8 cellular contexts compared by ENCODE assay signal in genomic region chr10:50431118-50431517, GRCh38.
DNase-seq lines count a peak whose midpoint lies in the region; ATAC-seq and TF ChIP-seq lines count a peak whose summit lies in the region.
"Had no signal": no experiment of that assay in that cellular context is flagged by ENCODE, and none has a peak within 500 bp of the region (broad histone marks: within the 10 kb centered on the region; RNA-seq: fewer than 3 reads in every experiment).

No MANE protein-coding gene starts in this region.

- TF ChIP-seq POLR2A in esophagus muscularis mucosa (IDR thresholded peaks at IDR 0.05; ENCODE audit: low read depth): no peak

- no peak overlapping the region for H3K9ac ChIP-seq in PC-3 (ENCODE audit: low read length)
- H3K9ac ChIP-seq in skeletal muscle satellite cell (ENCODE audit: low read depth, low read length): peak overlapping the region; percentile 52

- peaks cover 11% of the 10 kb centered on the region for H3K4me1 ChIP-seq in PC-3 (ENCODE audit: insufficient read depth, low read length)
- H3K4me1 ChIP-seq in esophagus muscularis mucosa: peaks cover 6 to 18% (median 10%) of the 10 kb centered on the region in 4 donors
- H3K4me1 ChIP-seq in skeletal muscle satellite cell (ENCODE audit: control insufficient read depth, insufficient read depth, low read length): peaks cover 14% of the 10 kb centered on the region

- H3K4me3 ChIP-seq in GM06990 (replicated peaks; ENCODE audit: low read depth, low read length) (peak overlapping the region; percentile 42), PC-3 (ENCODE audit: low read length) (no peak overlapping the region), esophagus muscularis mucosa (no peak overlapping the region), skeletal muscle satellite cell (ENCODE audit: low read length) (peak overlapping the region; percentile 9)

- no peak overlapping the region for H2AFZ ChIP-seq in PC-3 (ENCODE audit: low read length)

- no peaks in the 10 kb centered on the region for H3K9me3 ChIP-seq in PC-3 (ENCODE audit: low read length)
- no peaks in the 10 kb centered on the region for H3K9me3 ChIP-seq in esophagus muscularis mucosa
- H3K9me3 ChIP-seq in skeletal muscle satellite cell (replicated peaks; ENCODE audit: low read length): no peaks in the 10 kb centered on the region

- no peaks in the 10 kb centered on the region for H3K9me2 ChIP-seq in PC-3 (replicated peaks; ENCODE audit: low read length)

- POLR2A ChIA-PET in PC-3 (lab: Charles Lee; ENCODE audit: unreplicated experiment): no interaction called here

- H3K4me2 ChIP-seq in PC-3 (ENCODE audit: low read length): no peak overlapping the region
- peak overlapping the region; percentile 59 for H3K4me2 ChIP-seq in skeletal muscle satellite cell (ENCODE audit: low read length)

- H3K79me2 ChIP-seq in PC-3 (ENCODE audit: low read length): no peaks in the 10 kb centered on the region

- TF ChIP-seq EP300 in esophagus muscularis mucosa (IDR thresholded peaks at IDR 0.05): no peak

- BruUV-seq in PC-3 (replicated peaks; lab: Mats Ljungman, UMichigan): no TSS peak

- intact Hi-C loops in PC-3 (cut with micrococcal nuclease): no loop called here
- intact Hi-C loops in esophagus muscularis mucosa (cut with DNase I): no loop called here

- CTCF ChIA-PET in PC-3 (lab: Charles Lee): no interaction called here

- TF ChIP-seq CTCF in GM06990 (IDR thresholded peaks at IDR 0.05; ENCODE audit: insufficient read depth, low read length, poor library complexity, severe bottlenecking) (no peak), PC-3 (conservative IDR thresholded peaks at IDR 0.05; ENCODE audit: low read depth, low read length) (no peak), esophagus muscularis mucosa (IDR thresholded peaks at IDR 0.05) (no peak)

- no peaks in the 10 kb centered on the region for H3F3A ChIP-seq in PC-3 (ENCODE audit: low read length, unreplicated experiment)

- 0 out of 2 replicates have a peak overlapping the region, but pooled peaks have one; percentile 0 for H3K27ac ChIP-seq in PC-3 (ENCODE audit: low read length)
- peak overlapping the region; percentile 13 to 58 (median 44) for H3K27ac ChIP-seq in esophagus muscularis mucosa (replicated peaks in 1 of 4)

- H3K27me3 ChIP-seq in GM06990 (replicated peaks; ENCODE audit: control insufficient read depth, insufficient read depth, low read length) (no peaks in the 10 kb centered on the region), PC-3 (ENCODE audit: low read length) (no peaks in the 10 kb centered on the region), esophagus muscularis mucosa (no peaks in the 10 kb centered on the region), skeletal muscle satellite cell (ENCODE audit: control insufficient read depth, insufficient read depth, low read length) (no peaks in the 10 kb centered on the region)

- H4K20me1 ChIP-seq in PC-3 (ENCODE audit: low read length): no peaks in the 10 kb centered on the region

- DNase-seq in GM06990 (ENCODE audit: extremely low read depth, insufficient read length) (no peak), PC-3 (peak; percentile 59), esophagus muscularis mucosa (ENCODE audit: extremely low spot score) (no peak)
- no peak for DNase-seq in stimulated activated CD4-positive, alpha-beta T cell treated with anti-CD3 and anti-CD28 coated beads, Interleukin-4, amount 100 ng/mL, for 24 hours
- DNase-seq in stimulated activated CD4-positive, alpha-beta T cell treated with anti-CD3 and anti-CD28 coated beads, Interleukin-4, amount 100 ng/mL, for 4 hours: no peak
- DNase-seq: NCI-H2171 had no signal

- H3K36me3 ChIP-seq in GM06990 (ENCODE audit: control insufficient read depth, insufficient read depth, low read length) (no peaks in the 10 kb centered on the region), PC-3 (ENCODE audit: low read depth, low read length) (no peaks in the 10 kb centered on the region), esophagus muscularis mucosa (no peaks in the 10 kb centered on the region), skeletal muscle satellite cell (ENCODE audit: insufficient read depth, low read length) (no peaks in the 10 kb centered on the region)

- WGBS in esophagus muscularis mucosa: 56% methylated on average over 4 of the region's 4 CpGs

- ATAC-seq in PC-3: peak; percentile 51
- ATAC-seq in GM21526 (IDR thresholded peaks at IDR 0.05; ENCODE audit: low FRiP score, unreplicated experiment): no peak

Comparison
In these comparisons a context has a peak if more than half of its experiments do, and no peak if none do; other contexts are left out.
1. H3K4me3 ChIP-seq: peak in GM06990 (single experiment) and skeletal muscle satellite cell (single experiment); none in PC-3 (single experiment) and esophagus muscularis mucosa (0 of 4).